19 cellular contexts compared by ENCODE assay signal in the genomic region with DNA sequence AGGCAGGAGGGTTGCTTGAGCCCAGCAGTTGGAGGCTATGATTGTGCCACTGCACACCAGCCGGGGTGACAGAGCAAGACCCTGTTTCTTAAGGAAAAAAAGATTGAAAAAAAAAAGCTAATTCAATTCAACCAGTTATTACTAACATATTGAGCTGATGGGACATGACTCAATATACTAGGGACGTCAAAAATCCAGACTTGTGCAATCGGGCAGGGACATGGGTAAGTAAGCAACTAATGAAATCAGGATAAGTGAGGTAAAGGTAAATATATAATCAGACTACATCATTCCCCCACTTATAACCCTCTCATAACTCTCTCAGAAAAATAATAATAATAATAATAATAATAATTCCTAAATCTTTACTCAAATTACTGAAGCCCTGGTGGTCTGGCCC. TPM values are rescaled to one million over a fixed set of nuclear protein-coding genes. Genes with fewer than 3 reads are reported as not detected.
"Had no signal": no experiment of that assay in that cellular context is flagged by ENCODE, and none has a peak within 500 bp of the region (broad histone marks: within the 10 kb centered on the region; RNA-seq: fewer than 3 reads in every experiment).

No MANE protein-coding gene starts in this region.

- H3K27ac Mint-ChIP-seq: activated CD4-positive, alpha-beta memory T cell treated with anti-CD3 and anti-CD28 coated beads for 36 hours; activated naive CD8-positive, alpha-beta T cell treated with anti-CD3 and anti-CD28 coated beads, Interleukin-2, amount 10 ng/mL, durations not matched to agents 7 days and 5 days; activated T-cell treated with anti-CD3 and anti-CD28 coated beads, Interleukin-2, amount 50 U/mL, for 72 hours; natural killer cell treated with Interleukin-12 subunit alpha and Interleukin-12 subunit beta and Interleukin-15 and Interleukin-18, amount 100 ng/mL, for 72 hours had no signal

- H3K4me3 Mint-ChIP-seq: activated CD4-positive, alpha-beta memory T cell treated with anti-CD3 and anti-CD28 coated beads for 36 hours; activated naive CD8-positive, alpha-beta T cell treated with anti-CD3 and anti-CD28 coated beads, Interleukin-2, amount 10 ng/mL, durations not matched to agents 7 days and 5 days; activated T-cell treated with anti-CD3 and anti-CD28 coated beads, Interleukin-2, amount 50 U/mL, for 72 hours; natural killer cell treated with Interleukin-12 subunit alpha and Interleukin-12 subunit beta and Interleukin-15 and Interleukin-18, amount 100 ng/mL, for 72 hours had no signal

- DNase-seq: activated CD4-positive, alpha-beta memory T cell treated with anti-CD3 and anti-CD28 coated beads for 36 hours; activated CD4-positive, alpha-beta T cell treated with anti-CD3 and anti-CD28 coated beads for 1 hour; activated gamma-delta T cell treated with Interleukin-2 at 50 U/mL for 16 hours; activated naive CD8-positive, alpha-beta T cell treated with anti-CD3 and anti-CD28 coated beads, Interleukin-2, amount 10 ng/mL, durations not matched to agents 7 days and 5 days; activated T-cell treated with anti-CD3 and anti-CD28 coated beads, Interleukin-2, amount 50 U/mL, for 72 hours; aorta; dorsolateral prefrontal cortex; gastrocnemius medialis; kidney; lower lobe of right lung; occipital lobe; psoas muscle; sigmoid colon; stimulated activated CD4-positive, alpha-beta T cell treated with anti-CD3 and anti-CD28 coated beads, Interleukin-2, amount 100 ng/mL, for 24 hours; stimulated activated naive CD4-positive, alpha-beta T cell had no signal

- H3K9me3 ChIP-seq: esophagus muscularis mucosa, gastrocnemius medialis, lower lobe of right lung, mucosa of descending colon, psoas muscle, sigmoid colon had no signal

- H3K4me1 ChIP-seq: esophagus muscularis mucosa, gastrocnemius medialis, lower lobe of right lung, psoas muscle, sigmoid colon had no signal

- H3K36me3 Mint-ChIP-seq: activated CD4-positive, alpha-beta memory T cell treated with anti-CD3 and anti-CD28 coated beads for 36 hours; natural killer cell treated with Interleukin-12 subunit alpha and Interleukin-12 subunit beta and Interleukin-15 and Interleukin-18, amount 100 ng/mL, for 72 hours had no signal

- H3K27me3 Mint-ChIP-seq: activated CD4-positive, alpha-beta memory T cell treated with anti-CD3 and anti-CD28 coated beads for 36 hours; activated naive CD8-positive, alpha-beta T cell treated with anti-CD3 and anti-CD28 coated beads, Interleukin-2, amount 10 ng/mL, durations not matched to agents 7 days and 5 days; natural killer cell treated with Interleukin-12 subunit alpha and Interleukin-12 subunit beta and Interleukin-15 and Interleukin-18, amount 100 ng/mL, for 72 hours had no signal

- H3K4me3 ChIP-seq: dorsolateral prefrontal cortex, esophagus muscularis mucosa, gastrocnemius medialis, lower lobe of right lung, mucosa of descending colon, psoas muscle, sigmoid colon had no signal

- H3K36me3 ChIP-seq: esophagus muscularis mucosa, gastrocnemius medialis, lower lobe of right lung, sigmoid colon had no signal

- ATAC-seq: activated T-cell treated with anti-CD3 and anti-CD28 coated beads, Interleukin-2, amount 50 U/mL, for 72 hours; gastrocnemius medialis; natural killer cell treated with Interleukin-12 subunit alpha and Interleukin-12 subunit beta and Interleukin-15 and Interleukin-18, amount 100 ng/mL, for 72 hours; psoas muscle had no signal

- FAIRE-seq: bronchial epithelial cell, kidney had no signal

- H3K27me3 ChIP-seq: dorsolateral prefrontal cortex, esophagus muscularis mucosa, gastrocnemius medialis, sigmoid colon had no signal

- H3K27ac ChIP-seq: dorsolateral prefrontal cortex, esophagus muscularis mucosa, gastrocnemius medialis, lower lobe of right lung, psoas muscle, sigmoid colon had no signal

- H3K9me3 Mint-ChIP-seq: activated CD4-positive, alpha-beta memory T cell treated with anti-CD3 and anti-CD28 coated beads for 36 hours; activated naive CD8-positive, alpha-beta T cell treated with anti-CD3 and anti-CD28 coated beads, Interleukin-2, amount 10 ng/mL, durations not matched to agents 7 days and 5 days; activated T-cell treated with anti-CD3 and anti-CD28 coated beads, Interleukin-2, amount 50 U/mL, for 72 hours; natural killer cell treated with Interleukin-12 subunit alpha and Interleukin-12 subunit beta and Interleukin-15 and Interleukin-18, amount 100 ng/mL, for 72 hours had no signal

RNA-seq across cellular contexts. Expression of gene HAVCR1, which starts 1.0 kb away (rescaled TPM):
- total RNA-seq: bronchial epithelial cell, gastrocnemius medialis, lower lobe of right lung, sigmoid colon had no signal
